8 cellular contexts compared by ENCODE assay signal in genomic region chr12:31362115-31362758, GRCh38. TPM values are rescaled to one million over a fixed set of nuclear protein-coding genes. Genes with fewer than 3 reads are reported as not detected.
DNase-seq lines count a peak whose midpoint lies in the region; ATAC-seq and TF ChIP-seq lines count a peak whose summit lies in the region.

No MANE protein-coding gene starts in this region.

- H3K36me3 Mint-ChIP-seq in Calu3 (ENCODE audit: insufficient read depth, unreplicated experiment), result peaks cover 9% of the 10 kb centered on the region

- TF ChIP-seq CTCF in Calu3 (IDR thresholded peaks at IDR 0.05; ENCODE audit: unreplicated experiment) (no peak), OCI-LY7 (conservative IDR thresholded peaks at IDR 0.05; ENCODE audit: low read length) (no peak), esophagus squamous epithelium (IDR thresholded peaks at IDR 0.05) (no peak), upper lobe of left lung (IDR thresholded peaks at IDR 0.05) (no peak), left ventricle myocardium inferior (IDR thresholded peaks at IDR 0.05; ENCODE audit: borderline replicate concordance) (no peak)

- TF ChIP-seq EP300 in upper lobe of left lung (IDR thresholded peaks at IDR 0.05), result no peak

- H3K36me3 ChIP-seq in OCI-LY7 (ENCODE audit: insufficient read depth, low read length), result no peaks in the 10 kb centered on the region
- no peaks in the 10 kb centered on the region for H3K36me3 ChIP-seq in esophagus squamous epithelium
- no peaks in the 10 kb centered on the region for H3K36me3 ChIP-seq in upper lobe of left lung
- no peaks in the 10 kb centered on the region for H3K36me3 ChIP-seq in left ventricle myocardium inferior

- H3K27ac Mint-ChIP-seq in Calu3 (ENCODE audit: unreplicated experiment), result peak overlapping the region; percentile 82

- BruUV-seq in Calu3 (replicated peaks; lab: Mats Ljungman, UMichigan) (no TSS peak), OCI-LY7 (replicated peaks; lab: Mats Ljungman, UMichigan) (no TSS peak)

- no peaks in the 10 kb centered on the region for H3K9me2 ChIP-seq in OCI-LY7 (ENCODE audit: insufficient read depth, low read length)

- peaks cover 17% of the 10 kb centered on the region for H3K4me1 Mint-ChIP-seq in Calu3 (ENCODE audit: low read depth, unreplicated experiment)

- 24 to 43% methylated on average over 8 to 12 of the region's 13 CpGs for WGBS in esophagus squamous epithelium, 2 donors
- WGBS in upper lobe of left lung, 2 donors, result 70 to 71% methylated on average over 13 of the region's 13 CpGs

- peak overlapping the region; percentile 48 for H3K4me2 ChIP-seq in OCI-LY7 (ENCODE audit: low read length)

- POLR2A ChIA-PET in OCI-LY7 (lab: Charles Lee), result interaction anchor here (0.6 to 1.3 kb wide), 10 partner anchors 12 to 960 kb away, joined by 3 to 5 read pairs (median 4); no protein-coding TSS in a partner anchor

- H3K9me3 ChIP-seq in OCI-LY7 (ENCODE audit: low read length) (no peaks in the 10 kb centered on the region), esophagus squamous epithelium (no peaks in the 10 kb centered on the region), upper lobe of left lung (no peaks in the 10 kb centered on the region), left ventricle myocardium inferior (replicated peaks) (no peaks in the 10 kb centered on the region)

- peak; percentile 25 for ATAC-seq in GM19397 (IDR thresholded peaks at IDR 0.05; ENCODE audit: unreplicated experiment)
- ATAC-seq in HG03460 (IDR thresholded peaks at IDR 0.05; ENCODE audit: unreplicated experiment), result peak; percentile 38
- ATAC-seq in upper lobe of left lung (ENCODE audit: low FRiP score in 2 of 2), result peak; percentile 14 to 58

- intact Hi-C loops in Calu3 (cut with micrococcal nuclease; ENCODE audit: unreplicated experiment), result loop anchor here (2.0 to 5.0 kb wide), 2 partner anchors 35 to 45 kb away; partner anchors contain the start of gene SINHCAF
- intact Hi-C loops in OCI-LY7 (cut with micrococcal nuclease; ENCODE audit: unreplicated experiment), result loop anchor here (2.0 kb wide), 2 partner anchors 35 to 107 kb away; partner anchors contain the start of gene SINHCAF
- intact Hi-C loops in esophagus squamous epithelium (cut with DNase I), result no loop called here
- intact Hi-C loops in left ventricle myocardium inferior (cut with micrococcal nuclease), result no loop called here

- peak overlapping the region; percentile 64 for H3K4me3 Mint-ChIP-seq in Calu3 (ENCODE audit: low read depth, unreplicated experiment)

- peak overlapping the region; percentile 13 for H3K4me3 ChIP-seq in OCI-LY7 (ENCODE audit: low read depth, low read length, poor library complexity, severe bottlenecking)
- peak overlapping the region in 1 of 4 donors; percentile 47 for H3K4me3 ChIP-seq in esophagus squamous epithelium
- no peak overlapping the region for H3K4me3 ChIP-seq in upper lobe of left lung
- H3K4me3 ChIP-seq in left ventricle myocardium inferior, result no peak overlapping the region

- DNase-seq in Calu3 (peak; percentile 30), OCI-LY7 (ENCODE audit: low spot score) (peak; percentile 17), esophagus squamous epithelium (lab: John Stamatoyannopoulos, UW) (no peak), upper lobe of left lung (no peak), amniotic stem cell (lab: John Stamatoyannopoulos, UW) (no peak), left ventricle myocardium inferior (no peak)

- H2AFZ ChIP-seq in OCI-LY7 (ENCODE audit: low read length), result peak overlapping the region; percentile 93

- no peak for TF ChIP-seq POLR2A in esophagus squamous epithelium (IDR thresholded peaks at IDR 0.05)
- TF ChIP-seq POLR2A in upper lobe of left lung (IDR thresholded peaks at IDR 0.05), result no peak

- H3K27me3 Mint-ChIP-seq in Calu3 (ENCODE audit: unreplicated experiment), result no peaks in the 10 kb centered on the region

- no peaks in the 10 kb centered on the region for H3K9me3 Mint-ChIP-seq in Calu3 (ENCODE audit: low read depth, unreplicated experiment)

- peak overlapping the region; percentile 25 for H3K27ac ChIP-seq in OCI-LY7 (ENCODE audit: low read depth, low read length, poor library complexity, severe bottlenecking)
- peak overlapping the region; percentile 44 to 67 (median 64) for H3K27ac ChIP-seq in esophagus squamous epithelium
- no peak overlapping the region for H3K27ac ChIP-seq in upper lobe of left lung
- H3K27ac ChIP-seq in left ventricle myocardium inferior (replicated peaks), result no peak overlapping the region

- CTCF ChIA-PET in Calu3 (lab: Charles Lee) (interaction anchor here (0.5 to 2.6 kb wide), 6 partner anchors 13 to 291 kb away, joined by 3 to 9 read pairs (median 6); no protein-coding TSS in a partner anchor), OCI-LY7 (lab: Charles Lee; ENCODE audit: unreplicated experiment) (interaction anchor here (1.7 kb wide), 1 partner anchor 90 kb away, joined by 9 read pairs; no protein-coding TSS in a partner anchor)

- no peaks in the 10 kb centered on the region for H4K20me1 ChIP-seq in OCI-LY7 (ENCODE audit: insufficient read depth, low read length)

- H3K79me2 ChIP-seq in OCI-LY7 (ENCODE audit: insufficient read depth, low read depth, low read length), result no peaks in the 10 kb centered on the region

- no peaks in the 10 kb centered on the region for H3K27me3 ChIP-seq in esophagus squamous epithelium
- no peaks in the 10 kb centered on the region for H3K27me3 ChIP-seq in upper lobe of left lung
- H3K27me3 ChIP-seq in left ventricle myocardium inferior (ENCODE audit: low read depth), result peaks cover 8% of the 10 kb centered on the region

- H3K4me1 ChIP-seq in OCI-LY7 (ENCODE audit: insufficient read depth, low read length, poor library complexity, severe bottlenecking) (peaks cover 22% of the 10 kb centered on the region), esophagus squamous epithelium (peaks cover 8 to 38% (median 15%) of the 10 kb centered on the region in 3 donors), upper lobe of left lung (peaks cover 0 to 3% (median 0%) of the 10 kb centered on the region in 4 donors), left ventricle myocardium inferior (no peaks in the 10 kb centered on the region)

RNA-seq across cellular contexts. Expression of gene SINHCAF, which starts 36.3 kb away (rescaled TPM):
- 121 and 127 TPM in 2 replicates for total RNA-seq in Calu3 (2022)
- total RNA-seq in OCI-LY7 (2014; rRNA removed; shearing (Covaris generic)), result 51.0 and 54.0 TPM in 2 replicates
- total RNA-seq in OCI-LY7 (2022), result 86.2 and 94.1 TPM in 2 replicates
- 10 to 100 TPM; 52.2 to 71.9 (median 62.0) TPM for total RNA-seq in esophagus squamous epithelium
- 10 to 100 TPM; 26.2 to 96.9 (median 42.0) TPM for total RNA-seq in upper lobe of left lung
- total RNA-seq in left ventricle myocardium inferior, result 6.6 TPM

Comparison
In these comparisons a context has a peak if more than half of its experiments do, and no peak if none do; other contexts are left out.
1. DNase-seq: peak in Calu3 (single experiment) and OCI-LY7 (single experiment); none in esophagus squamous epithelium (single experiment), upper lobe of left lung (0 of 2), amniotic stem cell (single experiment) and left ventricle myocardium inferior (single experiment).
2. H3K27ac ChIP-seq: peak in OCI-LY7 (single experiment) and esophagus squamous epithelium (4 of 4); none in upper lobe of left lung (0 of 4) and left ventricle myocardium inferior (single experiment).
3. intact Hi-C loops: an anchor here in Calu3 (2.0 to 5.0 kb wide) and OCI-LY7 (2.0 kb wide); none called in esophagus squamous epithelium and left ventricle myocardium inferior.
4. Peak in every context shown above with its lines, with median percentiles within 50 percentile points of each other: ATAC-seq.